ENCODE assay signal across 10 cellular contexts in the genomic region with DNA sequence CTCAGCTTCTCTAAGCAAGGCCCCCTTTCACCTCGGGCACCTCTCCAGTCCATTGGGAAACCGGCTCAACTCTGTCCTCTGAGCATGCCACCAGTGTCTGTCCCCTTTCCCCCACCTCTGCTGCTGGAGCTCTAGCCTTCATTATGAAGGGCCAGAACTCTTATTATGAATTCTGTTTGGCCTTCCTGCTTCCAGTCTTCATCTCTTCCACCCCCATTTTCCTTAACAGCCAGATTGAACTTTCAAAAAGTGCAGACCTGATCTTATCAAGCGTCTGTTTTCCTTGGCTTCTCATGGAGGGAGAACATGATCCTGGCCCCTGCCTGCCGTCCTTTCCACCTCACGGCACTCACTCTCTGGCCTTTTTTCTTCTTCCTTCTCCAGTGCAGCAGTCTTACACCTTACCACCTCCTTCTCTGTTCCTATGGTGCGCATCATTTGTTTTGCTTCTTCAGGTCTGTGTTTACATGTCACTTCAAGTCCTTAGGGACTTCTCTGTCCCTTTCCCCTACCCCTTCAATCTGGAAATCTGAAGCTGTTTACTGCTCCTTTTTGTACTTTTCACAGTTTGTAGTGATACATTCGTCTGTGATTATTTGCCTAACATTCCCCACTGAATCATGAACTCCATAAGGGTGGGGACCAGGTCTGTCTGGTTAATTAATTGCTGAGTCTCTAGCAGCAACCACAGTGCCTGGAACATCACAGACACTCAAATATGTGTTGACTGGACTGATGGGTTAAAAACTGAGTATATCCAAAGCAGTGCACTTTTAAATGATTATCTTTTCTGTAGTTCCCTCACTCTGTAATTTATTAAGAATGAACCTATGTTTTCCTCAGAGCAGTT. TPM values are rescaled to one million over a fixed set of nuclear protein-coding genes. Genes with fewer than 3 reads are reported as not detected.
DNase-seq lines count a peak whose midpoint lies in the region; ATAC-seq, FAIRE-seq and TF ChIP-seq lines count a peak whose summit lies in the region.
"Had no signal": no experiment of that assay in that cellular context is flagged by ENCODE, and none has a peak within 500 bp of the region (broad histone marks: within the 10 kb centered on the region; RNA-seq: fewer than 3 reads in every experiment).

No MANE protein-coding gene starts in this region.

- H3K27ac ChIP-seq in K562 (ENCODE audit: extremely low read depth, low read depth, low read length) (no peak overlapping the region), suprapubic skin (peak overlapping the region; percentile 43)

- in situ Hi-C loops in K562 (cut with MboI), result no loop called here

- no peaks in the 10 kb centered on the region for H3K9me1 ChIP-seq in K562 (ENCODE audit: control insufficient read depth, insufficient read depth, low read length)

- H4K20me1 ChIP-seq in K562 (replicated peaks; ENCODE audit: control insufficient read depth, insufficient read depth, low read length), result no peaks in the 10 kb centered on the region

- H3K27me3 Mint-ChIP-seq in T-helper 1 cell treated with Interleukin-12 subunit alpha and Interleukin-12 subunit beta and Interleukin-4 antibody, amounts not matched to agents 30 μg/mL and 1 μg/mL, for 36 hours (ENCODE audit: low read depth), result no peaks in the 10 kb centered on the region

- H3K27ac Mint-ChIP-seq in T-helper 1 cell treated with Interleukin-12 subunit alpha and Interleukin-12 subunit beta and Interleukin-4 antibody, amounts not matched to agents 30 μg/mL and 1 μg/mL, for 36 hours, result peak overlapping the region; percentile 60

- TF ChIP-seq CTCF in K562 (IDR thresholded peaks at IDR 0.05 in 2 of 3, conservative IDR thresholded peaks at IDR 0.05 in 1 of 3; ENCODE audit: insufficient read depth in 2 of 3, low read depth in 1 of 3, low read length in 3 of 3) (no peak), suprapubic skin (IDR thresholded peaks at IDR 0.05) (no peak)

- FAIRE-seq in K562 (lab: Jason Lieb, UNC), result no peak

- H3K4me3 ChIP-seq in K562 (no peak overlapping the region), suprapubic skin (no peak overlapping the region)

- peaks cover 13 to 52% of the 10 kb centered on the region in 2 experiments; a peak in 4 of 5 replicates for H3K4me1 ChIP-seq in K562 (replicated peaks in 1 of 2; ENCODE audit: control insufficient read depth in 2 of 2, insufficient read depth in 2 of 2, low read length in 2 of 2)
- peaks cover 61% of the 10 kb centered on the region for H3K4me1 ChIP-seq in suprapubic skin

- H3K4me1 Mint-ChIP-seq in T-helper 1 cell treated with Interleukin-12 subunit alpha and Interleukin-12 subunit beta and Interleukin-4 antibody, amounts not matched to agents 30 μg/mL and 1 μg/mL, for 36 hours (ENCODE audit: low read depth), result peaks cover 70% of the 10 kb centered on the region

- no peak overlapping the region for H3K4me2 ChIP-seq in K562 (ENCODE audit: insufficient read depth, low read length)

- ATAC-seq in K562 (peak; percentile 35), GM21723 (IDR thresholded peaks at IDR 0.05; ENCODE audit: unreplicated experiment) (no peak)

- TF ChIP-seq POLR2A in K562 (conservative IDR thresholded peaks at IDR 0.05) (no peak), suprapubic skin (IDR thresholded peaks at IDR 0.05) (no peak)

- DNase-seq in T-helper 1 cell (no peak), K562 (ENCODE audit: extremely low read depth in 1 of 4, low spot score in 3 of 4) (no peak), kidney glomerular epithelial cell (lab: John Stamatoyannopoulos, UW) (peak; percentile 57), suprapubic skin (ENCODE audit: low spot score in 2 of 2) (no peak), activated gamma-delta T cell treated with Interleukin-2 at 50 U/mL for 16 hours (no peak), activated T-cell treated with anti-CD3 and anti-CD28 coated beads for 4 hours (no peak)
- DNase-seq: ACHN, NCI-H446 treated with DMSO at 0.1 percent for 48 hours had no signal

- no peaks in the 10 kb centered on the region for H3K9me3 Mint-ChIP-seq in T-helper 1 cell treated with Interleukin-12 subunit alpha and Interleukin-12 subunit beta and Interleukin-4 antibody, amounts not matched to agents 30 μg/mL and 1 μg/mL, for 36 hours

- H3K4me3 Mint-ChIP-seq in T-helper 1 cell treated with Interleukin-12 subunit alpha and Interleukin-12 subunit beta and Interleukin-4 antibody, amounts not matched to agents 30 μg/mL and 1 μg/mL, for 36 hours, result peak overlapping the region; percentile 70

- CTCF ChIA-PET in K562 (lab: Yijun Ruan, JAX; ENCODE audit: low intra/inter-chr PET ratio), result interaction anchor here (0.7 kb wide), 2 partner anchors 90 to 573 kb away, joined by 3 read pairs; no protein-coding TSS in a partner anchor

- no peak for TF ChIP-seq RAD21 in K562 (CRISPR knock-in tag; conservative IDR thresholded peaks at IDR 0.05 in 1 of 2, IDR thresholded peaks at IDR 0.05 in 1 of 2)

- intact Hi-C loops in K562 (cut with micrococcal nuclease), result loop anchor here (10.0 kb wide), 1 partner anchor 50 kb away; no protein-coding TSS in a partner anchor

- H3K36me3 ChIP-seq in K562 (ENCODE audit: control insufficient read depth, insufficient read depth, low read length), result peaks cover 6% of the 10 kb centered on the region; the same call in 1 of the 3 replicates
- no peaks in the 10 kb centered on the region for H3K36me3 ChIP-seq in suprapubic skin

- H3K27me3 ChIP-seq in K562 (ENCODE audit: control insufficient read depth in 2 of 2, insufficient read depth in 2 of 2, low read length in 2 of 2), result no peaks in the 10 kb centered on the region
- H3K27me3 ChIP-seq in suprapubic skin, result no peaks in the 10 kb centered on the region

- H2AFZ ChIP-seq in K562 (ENCODE audit: low read depth, low read length), result no peak overlapping the region

- WGBS in K562 (ENCODE audit: insufficient coverage, low coverage, missing lambda C conversion rate), result 24% methylated on average over 7 of the region's 7 CpGs
- WGBS in suprapubic skin, result 62% methylated on average over 7 of the region's 7 CpGs

- no peak for TF ChIP-seq EP300 in K562 (IDR thresholded peaks at IDR 0.05; ENCODE audit: low read length)
- TF ChIP-seq EP300 in suprapubic skin (IDR thresholded peaks at IDR 0.05), result no peak

- BruUV-seq in K562 (replicated peaks; lab: Mats Ljungman, UMichigan), result no TSS peak

- H3K79me2 ChIP-seq in K562 (ENCODE audit: control insufficient read depth, insufficient read depth, low read length), result no peaks in the 10 kb centered on the region; the same call in 2 of the 3 replicates

- no peaks in the 10 kb centered on the region for H3K9me3 ChIP-seq in K562 (replicated peaks; ENCODE audit: control insufficient read depth, insufficient read depth, low read depth, low read length)
- no peaks in the 10 kb centered on the region for H3K9me3 ChIP-seq in suprapubic skin

- H3K9ac ChIP-seq in K562 (ENCODE audit: insufficient read depth in 1 of 2, low read depth in 2 of 2, low read length in 2 of 2), result peak overlapping the region in 1 of 2 experiments; percentile 50; a peak in 1 of 4 replicates

- POLR2A ChIA-PET in K562 (lab: Yijun Ruan, JAX), result no interaction called here

- H3K36me3 Mint-ChIP-seq in T-helper 1 cell treated with Interleukin-12 subunit alpha and Interleukin-12 subunit beta and Interleukin-4 antibody, amounts not matched to agents 30 μg/mL and 1 μg/mL, for 36 hours (ENCODE audit: low read depth), result peaks cover 5% of the 10 kb centered on the region

TF ChIP-seq in K562, 482 proteins besides CTCF, POLR2A, EP300 and RAD21 (continues in another document):
- TF ChIP-seq MEIS2 (IDR thresholded peaks at IDR 0.05; ENCODE audit: partially characterized antibody) (peak; percentile 21), SMARCE1 (IDR thresholded peaks at IDR 0.05) (peak; percentile 16; the same call in 1 of the 2 replicates), MYNN (IDR thresholded peaks at IDR 0.05) (peak; percentile 80; the same call in 1 of the 2 replicates), MYNN (CRISPR knock-in tag; IDR thresholded peaks at IDR 0.05) (no peak), RUNX1 (IDR thresholded peaks at IDR 0.05; ENCODE audit: low read depth) (no peak), CEBPG (CRISPR knock-in tag; IDR thresholded peaks at IDR 0.05) (no peak), CEBPG (tag; conservative IDR thresholded peaks at IDR 0.05 in 1 of 2, IDR thresholded peaks at IDR 0.05 in 1 of 2) (no peak)

RNA-seq across cellular contexts. Expression of a gene that starts 55.8 kb away (rescaled TPM):
- 19.6 and 35.6 TPM in 2 replicates for total RNA-seq in K562 (2011; cell fraction: chromatin; rRNA removed; ENCODE audit: low replicate concordance)
- total RNA-seq in K562 (2011; cell fraction: nucleolus; rRNA removed), result 6.0 and 7.4 TPM in 2 replicates
- 18.3 and 23.7 TPM in 2 replicates for total RNA-seq in K562 (2011; cell fraction: nucleoplasm; rRNA removed)
- 6.3 and 7.3 TPM in 2 replicates for total RNA-seq in K562 (2014; rRNA removed)
- total RNA-seq in K562 (2014; rRNA removed; fragmentation: Illumina TruSeq; extraction: Trizol), result 11.7 and 12.4 TPM in 2 replicates
- 14.5 and 15.5 TPM in 2 replicates for total RNA-seq in K562 (2015; rRNA removed; fragmentation: Illumina TruSeq; extraction: Trizol)
- 9.7 and 11.6 TPM in 2 replicates for total RNA-seq in K562 (2021)
- 5.5 and 8.3 TPM in 2 replicates for polyA plus RNA-seq in K562 (2011; rRNA removed)
- 2.4 and 3.9 TPM in 2 replicates for polyA plus RNA-seq in K562 (2011; cell fraction: cytosol; rRNA removed)
- 4.0 and 5.3 TPM in 2 replicates for polyA plus RNA-seq in K562 (2011; cell fraction: nucleus; rRNA removed)
- 6.9 and 9.7 TPM in 2 replicates for polyA plus RNA-seq in K562 (2012)
- polyA plus RNA-seq in K562 (2014; fragmentation: Illumina TruSeq; extraction: Trizol), result 7.9 and 8.7 TPM in 2 replicates
- 1 to 10 TPM; 1.7 to 2.8 TPM for polyA plus RNA-seq in K562 (2014; fragmentation: Nextera tagmentation; extraction: Ambion mirVana)
- 4.9 and 6.3 TPM in 2 replicates for polyA plus RNA-seq in K562 (2014; rRNA removed)
- polyA minus RNA-seq in K562 (2011; rRNA and poly(A)+ RNA removed), result 19.4 and 22.2 TPM in 2 replicates
- 6.7 and 9.5 TPM in 2 replicates for polyA minus RNA-seq in K562 (2011; cell fraction: cytosol; rRNA and poly(A)+ RNA removed)
- 7.5 and 9.8 TPM in 2 replicates for polyA minus RNA-seq in K562 (2011; cell fraction: nucleus; rRNA and poly(A)+ RNA removed)
- 10 to 100 TPM; 21.4 to 31.7 (median 28.1) TPM for total RNA-seq in suprapubic skin
